ENCODE assay signal across 1 cellular context in the genomic region with DNA sequence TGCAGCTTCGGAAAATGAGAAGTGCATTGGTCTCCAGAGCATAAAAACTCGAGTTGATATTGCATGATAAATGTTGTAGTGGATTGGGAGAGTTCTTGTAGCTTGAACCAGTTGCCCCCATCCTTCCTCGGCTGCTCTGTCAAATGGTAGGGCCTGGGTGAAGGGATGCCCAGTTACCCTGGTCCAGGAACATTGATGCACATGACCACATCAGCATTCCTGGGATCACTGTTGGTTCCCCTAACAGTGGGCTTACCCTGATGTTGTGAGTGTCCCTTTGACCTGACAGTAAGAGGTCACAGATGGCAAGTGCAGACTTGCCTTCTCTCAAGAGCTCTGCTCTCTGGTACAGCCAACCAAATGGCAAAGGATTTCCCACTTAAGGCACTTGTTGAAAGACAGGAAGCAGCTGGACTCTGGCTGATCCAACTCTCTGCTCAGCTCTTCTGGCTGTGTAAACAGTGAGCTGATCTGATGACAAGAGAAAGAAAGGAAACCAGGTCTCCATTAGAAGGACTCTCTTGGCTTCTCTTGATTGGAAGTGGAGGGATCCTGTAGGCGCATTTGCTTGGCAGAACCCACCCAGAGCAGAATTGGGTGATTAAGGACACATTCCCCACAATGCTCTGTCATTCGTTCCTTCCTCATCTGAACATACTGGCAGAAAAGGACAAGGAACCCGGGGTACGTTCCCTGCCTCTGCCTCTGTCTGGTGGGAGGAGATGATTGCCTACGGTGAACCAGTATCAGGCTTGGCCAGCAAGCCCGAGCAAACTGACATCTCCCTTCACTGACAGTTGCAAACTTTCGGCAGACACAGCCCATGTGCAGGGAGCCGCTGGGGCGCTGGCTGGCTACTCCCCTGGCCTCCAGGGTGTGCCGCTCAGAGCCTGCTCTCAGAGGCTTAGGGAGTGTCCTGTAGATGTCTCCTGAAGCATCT.
A peak's percentile ranks its signal among the peaks of the same experiment; 100 is the strongest.
TF ChIP-seq lines count a peak whose summit lies in the region.

No MANE protein-coding gene starts in this region.

TF ChIP-seq in HepG2, 621 proteins besides CTCF, POLR2A, EP300 and RAD21 (continued from another document and continues in another):
- TF ChIP-seq BCL6 (CRISPR knock-in tag; IDR thresholded peaks at IDR 0.05) (no peak; the same call in 1 of the 2 replicates), SP2 (CRISPR knock-in tag; IDR thresholded peaks at IDR 0.05) (no peak), NRL (CRISPR knock-in tag; IDR thresholded peaks at IDR 0.05; ENCODE audit: borderline replicate concordance) (0 out of 2 replicates have a peak, but pooled peaks have one; percentile 57), ZNF460 (CRISPR knock-in tag; IDR thresholded peaks at IDR 0.05; ENCODE audit: borderline replicate concordance) (no peak), NCOA1 (CRISPR knock-in tag; IDR thresholded peaks at IDR 0.05) (no peak), YY1 (IDR thresholded peaks at IDR 0.05; ENCODE audit: insufficient read depth, insufficient replicate concordance, low read depth, low read length) (no peak), SNAPC2 (CRISPR knock-in tag; IDR thresholded peaks at IDR 0.05) (no peak), HNRNPL (IDR thresholded peaks at IDR 0.05; ENCODE audit: low read depth, low read length) (no peak), RARA (CRISPR knock-in tag; IDR thresholded peaks at IDR 0.05) (peak; percentile 7; the same call in 1 of the 2 replicates), ZMYM4 (CRISPR knock-in tag; IDR thresholded peaks at IDR 0.05) (no peak), ZNF30 (CRISPR knock-in tag; IDR thresholded peaks at IDR 0.05) (no peak), NONO (IDR thresholded peaks at IDR 0.05) (no peak), NONO (CRISPR knock-in tag; conservative IDR thresholded peaks at IDR 0.05) (no peak), CAMTA2 (CRISPR knock-in tag; IDR thresholded peaks at IDR 0.05; ENCODE audit: borderline replicate concordance) (no peak; the same call in 1 of the 2 replicates), FOXP1 (IDR thresholded peaks at IDR 0.05) (no peak), FOXP1 (CRISPR knock-in tag; IDR thresholded peaks at IDR 0.05) (no peak), EED (CRISPR knock-in tag; IDR thresholded peaks at IDR 0.05) (no peak), SAP130 (CRISPR knock-in tag; IDR thresholded peaks at IDR 0.05; ENCODE audit: low read depth) (peak; percentile 72), NAIF1 (CRISPR knock-in tag; IDR thresholded peaks at IDR 0.05; ENCODE audit: borderline replicate concordance) (no peak), ZNF577 (CRISPR knock-in tag; IDR thresholded peaks at IDR 0.05; ENCODE audit: borderline replicate concordance, low read depth) (no peak), TBL1XR1 (IDR thresholded peaks at IDR 0.05; ENCODE audit: borderline replicate concordance, low read length, partially characterized antibody) (no peak), FOXJ3 (CRISPR knock-in tag; IDR thresholded peaks at IDR 0.05; ENCODE audit: borderline replicate concordance) (no peak), PTBP1 (IDR thresholded peaks at IDR 0.05; ENCODE audit: low read depth, low read length, poor library complexity, severe bottlenecking) (no peak), ZNF234 (CRISPR knock-in tag; conservative IDR thresholded peaks at IDR 0.05) (no peak), ZNF605 (CRISPR knock-in tag; IDR thresholded peaks at IDR 0.05) (no peak; the same call in 1 of the 2 replicates), KLF12 (CRISPR knock-in tag; IDR thresholded peaks at IDR 0.05; ENCODE audit: borderline replicate concordance) (no peak), ZNF563 (CRISPR knock-in tag; IDR thresholded peaks at IDR 0.05) (no peak), RFX1 (IDR thresholded peaks at IDR 0.05) (no peak), ZNF629 (CRISPR knock-in tag; conservative IDR thresholded peaks at IDR 0.05) (no peak), GATAD1 (CRISPR knock-in tag; IDR thresholded peaks at IDR 0.05) (no peak), HDAC1 (CRISPR knock-in tag; IDR thresholded peaks at IDR 0.05) (peak; percentile 15; the same call in 1 of the 2 replicates), MYNN (CRISPR knock-in tag; IDR thresholded peaks at IDR 0.05; ENCODE audit: low read depth) (0 out of 2 replicates have a peak, but pooled peaks have one; percentile 42), TCF7L2 (IDR thresholded peaks at IDR 0.05; ENCODE audit: low read depth, low read length) (no peak), ZNF570 (CRISPR knock-in tag; IDR thresholded peaks at IDR 0.05; ENCODE audit: borderline replicate concordance) (no peak), ZNF451 (CRISPR knock-in tag; IDR thresholded peaks at IDR 0.05) (no peak), GZF1 (CRISPR knock-in tag; IDR thresholded peaks at IDR 0.05) (0 out of 2 replicates have a peak, but pooled peaks have one; percentile 38), ZNF75D (CRISPR knock-in tag; IDR thresholded peaks at IDR 0.05; ENCODE audit: borderline replicate concordance) (no peak), ETV6 (CRISPR knock-in tag; conservative IDR thresholded peaks at IDR 0.05) (no peak), CHD2 (IDR thresholded peaks at IDR 0.05; ENCODE audit: low read depth, low read length) (no peak), ZNF317 (CRISPR knock-in tag; IDR thresholded peaks at IDR 0.05) (no peak), SMAD9 (CRISPR knock-in tag; IDR thresholded peaks at IDR 0.05) (no peak), ZNF652 (CRISPR knock-in tag; IDR thresholded peaks at IDR 0.05; ENCODE audit: borderline replicate concordance, low read depth) (no peak), ZNF251 (CRISPR knock-in tag; IDR thresholded peaks at IDR 0.05) (no peak), SALL1 (CRISPR knock-in tag; IDR thresholded peaks at IDR 0.05) (no peak), JUNB (CRISPR knock-in tag; IDR thresholded peaks at IDR 0.05; ENCODE audit: borderline replicate concordance) (no peak), ZSCAN21 (CRISPR knock-in tag; IDR thresholded peaks at IDR 0.05; ENCODE audit: borderline replicate concordance) (no peak), YEATS2 (CRISPR knock-in tag; IDR thresholded peaks at IDR 0.05; ENCODE audit: borderline replicate concordance) (0 out of 2 replicates have a peak, but pooled peaks have one; percentile 51), STAG1 (CRISPR knock-in tag; IDR thresholded peaks at IDR 0.05) (no peak), ZNF264 (CRISPR knock-in tag; IDR thresholded peaks at IDR 0.05) (no peak), FOXA3 (CRISPR knock-in tag; IDR thresholded peaks at IDR 0.05) (peak; percentile 88), PPARG (CRISPR knock-in tag; conservative IDR thresholded peaks at IDR 0.05) (no peak), SP1 (IDR thresholded peaks at IDR 0.05) (no peak), SP1 (CRISPR knock-in tag; IDR thresholded peaks at IDR 0.05) (no peak), ZFP1 (CRISPR knock-in tag; IDR thresholded peaks at IDR 0.05) (no peak), SAFB2 (CRISPR knock-in tag; IDR thresholded peaks at IDR 0.05; ENCODE audit: borderline replicate concordance, low read depth) (no peak), ZNF354B (CRISPR knock-in tag; IDR thresholded peaks at IDR 0.05) (no peak), EEA1 (CRISPR knock-in tag; IDR thresholded peaks at IDR 0.05; ENCODE audit: borderline replicate concordance) (no peak), FOXA1 (IDR thresholded peaks at IDR 0.05) (no peak), FOXA1 (CRISPR knock-in tag; IDR thresholded peaks at IDR 0.05) (peak; percentile 89)
- TF ChIP-seq, protein P1, sequence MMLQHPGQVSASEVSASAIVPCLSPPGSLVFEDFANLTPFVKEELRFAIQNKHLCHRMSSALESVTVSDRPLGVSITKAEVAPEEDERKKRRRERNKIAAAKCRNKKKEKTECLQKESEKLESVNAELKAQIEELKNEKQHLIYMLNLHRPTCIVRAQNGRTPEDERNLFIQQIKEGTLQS (CRISPR knock-in tag; IDR thresholded peaks at IDR 0.05): no peak
- TF ChIP-seq, protein P2, sequence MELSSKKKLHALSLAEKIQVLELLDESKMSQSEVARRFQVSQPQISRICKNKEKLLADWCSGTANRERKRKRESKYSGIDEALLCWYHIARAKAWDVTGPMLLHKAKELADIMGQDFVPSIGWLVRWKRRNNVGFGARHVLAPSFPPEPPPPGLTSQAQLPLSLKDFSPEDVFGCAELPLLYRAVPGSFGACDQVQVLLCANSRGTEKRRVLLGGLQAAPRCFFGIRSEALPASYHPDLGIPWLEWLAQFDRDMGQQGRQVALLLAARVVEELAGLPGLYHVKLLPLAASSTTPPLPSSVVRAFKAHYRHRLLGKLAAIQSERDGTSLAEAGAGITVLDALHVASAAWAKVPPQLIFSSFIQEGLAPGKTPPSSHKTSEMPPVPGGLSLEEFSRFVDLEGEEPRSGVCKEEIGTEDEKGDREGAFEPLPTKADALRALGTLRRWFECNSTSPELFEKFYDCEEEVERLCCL (CRISPR knock-in tag; IDR thresholded peaks at IDR 0.05; ENCODE audit: borderline replicate concordance): no peak
- TF ChIP-seq, protein P3, sequence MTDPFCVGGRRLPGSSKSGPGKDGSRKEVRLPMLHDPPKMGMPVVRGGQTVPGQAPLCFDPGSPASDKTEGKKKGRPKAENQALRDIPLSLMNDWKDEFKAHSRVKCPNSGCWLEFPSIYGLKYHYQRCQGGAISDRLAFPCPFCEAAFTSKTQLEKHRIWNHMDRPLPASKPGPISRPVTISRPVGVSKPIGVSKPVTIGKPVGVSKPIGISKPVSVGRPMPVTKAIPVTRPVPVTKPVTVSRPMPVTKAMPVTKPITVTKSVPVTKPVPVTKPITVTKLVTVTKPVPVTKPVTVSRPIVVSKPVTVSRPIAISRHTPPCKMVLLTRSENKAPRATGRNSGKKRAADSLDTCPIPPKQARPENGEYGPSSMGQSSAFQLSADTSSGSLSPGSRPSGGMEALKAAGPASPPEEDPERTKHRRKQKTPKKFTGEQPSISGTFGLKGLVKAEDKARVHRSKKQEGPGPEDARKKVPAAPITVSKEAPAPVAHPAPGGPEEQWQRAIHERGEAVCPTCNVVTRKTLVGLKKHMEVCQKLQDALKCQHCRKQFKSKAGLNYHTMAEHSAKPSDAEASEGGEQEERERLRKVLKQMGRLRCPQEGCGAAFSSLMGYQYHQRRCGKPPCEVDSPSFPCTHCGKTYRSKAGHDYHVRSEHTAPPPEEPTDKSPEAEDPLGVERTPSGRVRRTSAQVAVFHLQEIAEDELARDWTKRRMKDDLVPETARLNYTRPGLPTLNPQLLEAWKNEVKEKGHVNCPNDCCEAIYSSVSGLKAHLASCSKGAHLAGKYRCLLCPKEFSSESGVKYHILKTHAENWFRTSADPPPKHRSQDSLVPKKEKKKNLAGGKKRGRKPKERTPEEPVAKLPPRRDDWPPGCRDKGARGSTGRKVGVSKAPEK (CRISPR knock-in tag; IDR thresholded peaks at IDR 0.05; ENCODE audit: borderline replicate concordance): no peak
- TF ChIP-seq, protein P4, sequence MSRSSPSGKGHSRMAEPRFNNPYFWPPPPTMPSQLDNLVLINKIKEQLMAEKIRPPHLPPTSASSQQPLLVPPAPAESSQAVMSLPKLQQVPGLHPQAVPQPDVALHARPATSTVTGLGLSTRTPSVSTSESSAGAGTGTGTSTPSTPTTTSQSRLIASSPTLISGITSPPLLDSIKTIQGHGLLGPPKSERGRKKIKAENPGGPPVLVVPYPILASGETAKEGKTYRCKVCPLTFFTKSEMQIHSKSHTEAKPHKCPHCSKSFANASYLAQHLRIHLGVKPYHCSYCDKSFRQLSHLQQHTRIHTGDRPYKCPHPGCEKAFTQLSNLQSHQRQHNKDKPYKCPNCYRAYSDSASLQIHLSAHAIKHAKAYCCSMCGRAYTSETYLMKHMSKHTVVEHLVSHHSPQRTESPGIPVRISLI (CRISPR knock-in tag; IDR thresholded peaks at IDR 0.05; ENCODE audit: borderline replicate concordance): no peak
- TF ChIP-seq, protein P5, sequence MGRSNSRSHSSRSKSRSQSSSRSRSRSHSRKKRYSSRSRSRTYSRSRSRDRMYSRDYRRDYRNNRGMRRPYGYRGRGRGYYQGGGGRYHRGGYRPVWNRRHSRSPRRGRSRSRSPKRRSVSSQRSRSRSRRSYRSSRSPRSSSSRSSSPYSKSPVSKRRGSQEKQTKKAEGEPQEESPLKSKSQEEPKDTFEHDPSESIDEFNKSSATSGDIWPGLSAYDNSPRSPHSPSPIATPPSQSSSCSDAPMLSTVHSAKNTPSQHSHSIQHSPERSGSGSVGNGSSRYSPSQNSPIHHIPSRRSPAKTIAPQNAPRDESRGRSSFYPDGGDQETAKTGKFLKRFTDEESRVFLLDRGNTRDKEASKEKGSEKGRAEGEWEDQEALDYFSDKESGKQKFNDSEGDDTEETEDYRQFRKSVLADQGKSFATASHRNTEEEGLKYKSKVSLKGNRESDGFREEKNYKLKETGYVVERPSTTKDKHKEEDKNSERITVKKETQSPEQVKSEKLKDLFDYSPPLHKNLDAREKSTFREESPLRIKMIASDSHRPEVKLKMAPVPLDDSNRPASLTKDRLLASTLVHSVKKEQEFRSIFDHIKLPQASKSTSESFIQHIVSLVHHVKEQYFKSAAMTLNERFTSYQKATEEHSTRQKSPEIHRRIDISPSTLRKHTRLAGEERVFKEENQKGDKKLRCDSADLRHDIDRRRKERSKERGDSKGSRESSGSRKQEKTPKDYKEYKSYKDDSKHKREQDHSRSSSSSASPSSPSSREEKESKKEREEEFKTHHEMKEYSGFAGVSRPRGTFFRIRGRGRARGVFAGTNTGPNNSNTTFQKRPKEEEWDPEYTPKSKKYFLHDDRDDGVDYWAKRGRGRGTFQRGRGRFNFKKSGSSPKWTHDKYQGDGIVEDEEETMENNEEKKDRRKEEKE (IDR thresholded peaks at IDR 0.05): no peak
- TF ChIP-seq, protein P6, sequence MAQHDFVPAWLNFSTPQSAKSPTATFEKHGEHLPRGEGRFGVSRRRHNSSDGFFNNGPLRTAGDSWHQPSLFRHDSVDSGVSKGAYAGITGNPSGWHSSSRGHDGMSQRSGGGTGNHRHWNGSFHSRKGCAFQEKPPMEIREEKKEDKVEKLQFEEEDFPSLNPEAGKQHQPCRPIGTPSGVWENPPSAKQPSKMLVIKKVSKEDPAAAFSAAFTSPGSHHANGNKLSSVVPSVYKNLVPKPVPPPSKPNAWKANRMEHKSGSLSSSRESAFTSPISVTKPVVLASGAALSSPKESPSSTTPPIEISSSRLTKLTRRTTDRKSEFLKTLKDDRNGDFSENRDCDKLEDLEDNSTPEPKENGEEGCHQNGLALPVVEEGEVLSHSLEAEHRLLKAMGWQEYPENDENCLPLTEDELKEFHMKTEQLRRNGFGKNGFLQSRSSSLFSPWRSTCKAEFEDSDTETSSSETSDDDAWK (CRISPR knock-in tag; IDR thresholded peaks at IDR 0.05): no peak
- TF ChIP-seq, protein P7, sequence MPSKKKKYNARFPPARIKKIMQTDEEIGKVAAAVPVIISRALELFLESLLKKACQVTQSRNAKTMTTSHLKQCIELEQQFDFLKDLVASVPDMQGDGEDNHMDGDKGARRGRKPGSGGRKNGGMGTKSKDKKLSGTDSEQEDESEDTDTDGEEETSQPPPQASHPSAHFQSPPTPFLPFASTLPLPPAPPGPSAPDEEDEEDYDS (CRISPR knock-in tag; IDR thresholded peaks at IDR 0.05): 0 out of 2 replicates have a peak, but pooled peaks have one; percentile 13
- TF ChIP-seq, protein P8, sequence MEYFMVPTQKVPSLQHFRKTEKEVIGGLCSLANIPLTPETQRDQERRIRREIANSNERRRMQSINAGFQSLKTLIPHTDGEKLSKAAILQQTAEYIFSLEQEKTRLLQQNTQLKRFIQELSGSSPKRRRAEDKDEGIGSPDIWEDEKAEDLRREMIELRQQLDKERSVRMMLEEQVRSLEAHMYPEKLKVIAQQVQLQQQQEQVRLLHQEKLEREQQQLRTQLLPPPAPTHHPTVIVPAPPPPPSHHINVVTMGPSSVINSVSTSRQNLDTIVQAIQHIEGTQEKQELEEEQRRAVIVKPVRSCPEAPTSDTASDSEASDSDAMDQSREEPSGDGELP (IDR thresholded peaks at IDR 0.05; ENCODE audit: borderline replicate concordance, low read depth): peak; percentile 85
